In genomic region chr1:216826629-216827028, GRCh38 we compare ENCODE assay signal across 25 cellular contexts.
DNase-seq lines count a peak whose midpoint lies in the region; ATAC-seq, FAIRE-seq and TF ChIP-seq lines count a peak whose summit lies in the region.
"Had no signal": no experiment of that assay in that cellular context is flagged by ENCODE, and none has a peak within 500 bp of the region (broad histone marks: within the 10 kb centered on the region; RNA-seq: fewer than 3 reads in every experiment).

No MANE protein-coding gene starts in this region.

- no peak overlapping the region for H2AFZ ChIP-seq in keratinocyte (ENCODE audit: control insufficient read depth, low read length)

- no peak overlapping the region for H3K9ac ChIP-seq in keratinocyte (ENCODE audit: control insufficient read depth, extremely low read depth, insufficient read depth, low read length)
- H3K9ac ChIP-seq: BLaER1 treated with 17β-estradiol and CSF1 and Interleukin-3, amounts not matched to agents 10 nM and 100 nM had no signal

- TF ChIP-seq CTCF in D721Med (IDR thresholded peaks at IDR 0.05; ENCODE audit: insufficient read depth, missing control alignments) (no peak), keratinocyte (optimal IDR thresholded peaks at IDR 0.05 in 1 of 3, IDR thresholded peaks at IDR 0.05 in 1 of 3, conservative IDR thresholded peaks at IDR 0.05 in 1 of 3; ENCODE audit: extremely low read depth in 1 of 3, insufficient read depth in 2 of 3, low read length in 3 of 3) (no peak), mucosa of descending colon (IDR thresholded peaks at IDR 0.05) (no peak), left ventricle myocardium inferior (IDR thresholded peaks at IDR 0.05; ENCODE audit: borderline replicate concordance) (no peak)

- H3K4me1 ChIP-seq in keratinocyte (ENCODE audit: control insufficient read depth, extremely low read depth, insufficient read depth, low read length) (no peaks in the 10 kb centered on the region), mucosa of descending colon (ENCODE audit: low read depth) (no peaks in the 10 kb centered on the region), left ventricle myocardium inferior (peaks cover 6% of the 10 kb centered on the region)
- H3K4me1 ChIP-seq: A549 had no signal

- H3K27me3 ChIP-seq in keratinocyte (ENCODE audit: control insufficient read depth, extremely low read depth, insufficient read depth, low read length) (no peaks in the 10 kb centered on the region), left ventricle myocardium inferior (ENCODE audit: low read depth) (no peaks in the 10 kb centered on the region)
- H3K27me3 ChIP-seq: BLaER1 treated with 17β-estradiol and CSF1 and Interleukin-3, amounts not matched to agents 10 nM and 100 nM had no signal

- FAIRE-seq in D721Med (lab: Jason Lieb, UNC) (peak; percentile 11), keratinocyte (lab: Jason Lieb, UNC) (peak; percentile 46)
- FAIRE-seq: A549, GM12878, GM12892, GM18507 had no signal

- H3K36me3 ChIP-seq in keratinocyte (ENCODE audit: control insufficient read depth in 2 of 2, extremely low read depth in 1 of 2, insufficient read depth in 2 of 2, low read length in 2 of 2) (no peaks in the 10 kb centered on the region), mucosa of descending colon (ENCODE audit: low read depth) (no peaks in the 10 kb centered on the region), left ventricle myocardium inferior (no peaks in the 10 kb centered on the region)
- H3K36me3 ChIP-seq: BLaER1 treated with 17β-estradiol and CSF1 and Interleukin-3, amounts not matched to agents 10 nM and 100 nM had no signal

- no peaks in the 10 kb centered on the region for H4K20me1 ChIP-seq in keratinocyte (ENCODE audit: control insufficient read depth, extremely low read depth, insufficient read depth, low read length)
- H4K20me1 ChIP-seq: BLaER1 treated with 17β-estradiol and CSF1 and Interleukin-3, amounts not matched to agents 10 nM and 100 nM had no signal

- H3K9me3 ChIP-seq in keratinocyte (ENCODE audit: control insufficient read depth, low read depth, low read length) = no peaks in the 10 kb centered on the region
- no peaks in the 10 kb centered on the region for H3K9me3 ChIP-seq in mucosa of descending colon
- no peaks in the 10 kb centered on the region for H3K9me3 ChIP-seq in left ventricle myocardium inferior (replicated peaks)
- H3K9me3 ChIP-seq: A549; BLaER1 treated with 17β-estradiol and CSF1 and Interleukin-3, amounts not matched to agents 10 nM and 100 nM; Caco-2 had no signal

- H3K4me3 ChIP-seq in keratinocyte (ENCODE audit: control insufficient read depth in 2 of 3, extremely low read depth in 1 of 3, insufficient read depth in 2 of 3, low read depth in 1 of 3, low read length in 3 of 3) (no peak overlapping the region), mucosa of descending colon (no peak overlapping the region), left ventricle myocardium inferior (no peak overlapping the region)
- H3K4me3 ChIP-seq: A549; BLaER1 treated with 17β-estradiol and CSF1 and Interleukin-3, amounts not matched to agents 10 nM and 100 nM; GM12878 had no signal

- peak; percentile 43 for ATAC-seq in mucosa of descending colon
- ATAC-seq: A549; CD8-positive, alpha-beta T cell; GM12878 had no signal

- no peak overlapping the region for H3K4me2 ChIP-seq in keratinocyte (ENCODE audit: control insufficient read depth, extremely low read depth, insufficient read depth, low read depth, low read length)
- H3K4me2 ChIP-seq: A549; BLaER1 treated with 17β-estradiol and CSF1 and Interleukin-3, amounts not matched to agents 10 nM and 100 nM had no signal

- H3K9me1 ChIP-seq in keratinocyte (ENCODE audit: control insufficient read depth, extremely low read depth, insufficient read depth, low read length) = no peaks in the 10 kb centered on the region

- intact Hi-C loops in mucosa of descending colon (cut with DNase I, micrococcal nuclease) (no loop called here), left ventricle myocardium inferior (cut with micrococcal nuclease) (no loop called here)

- dilution Hi-C loops in keratinocyte (cut with MboI; ENCODE audit: extremely low pct_ligation_motif_present, low sequenced_read_pairs) = no loop called here

- no peak for DNase-seq in D721Med (ENCODE audit: insufficient read length, low spot score)
- DNase-seq in keratinocyte (ENCODE audit: low read depth, low spot score) = no peak
- DNase-seq in mucosa of descending colon = no peak
- DNase-seq in H4 (ENCODE audit: low spot score) = no peak
- DNase-seq in NCI-H1694 (lab: John Stamatoyannopoulos, UW) = no peak
- no peak for DNase-seq in left ventricle myocardium inferior
- DNase-seq: AML-193; Caco-2; Calu3; CD4-positive, alpha-beta T cell; CD8-positive, alpha-beta T cell; DMS 273 treated with DMSO at 0.1 percent for 48 hours; DMS153; DMS53; DMS79; DND-41; EL; GDM1 had no signal

- no peaks in the 10 kb centered on the region for H3K79me2 ChIP-seq in keratinocyte (ENCODE audit: control insufficient read depth, insufficient read depth, low read length)

- H3K27ac ChIP-seq in keratinocyte (ENCODE audit: control insufficient read depth, insufficient read depth, low read length) = no peak overlapping the region
- no peak overlapping the region for H3K27ac ChIP-seq in left ventricle myocardium inferior (replicated peaks)
- H3K27ac ChIP-seq: 22Rv1; A549; BLaER1 treated with 17β-estradiol and CSF1 and Interleukin-3, amounts not matched to agents 10 nM and 100 nM; C4-2B had no signal
